Comparison of ENCODE assay signal across 32 cellular contexts in the genomic region with DNA sequence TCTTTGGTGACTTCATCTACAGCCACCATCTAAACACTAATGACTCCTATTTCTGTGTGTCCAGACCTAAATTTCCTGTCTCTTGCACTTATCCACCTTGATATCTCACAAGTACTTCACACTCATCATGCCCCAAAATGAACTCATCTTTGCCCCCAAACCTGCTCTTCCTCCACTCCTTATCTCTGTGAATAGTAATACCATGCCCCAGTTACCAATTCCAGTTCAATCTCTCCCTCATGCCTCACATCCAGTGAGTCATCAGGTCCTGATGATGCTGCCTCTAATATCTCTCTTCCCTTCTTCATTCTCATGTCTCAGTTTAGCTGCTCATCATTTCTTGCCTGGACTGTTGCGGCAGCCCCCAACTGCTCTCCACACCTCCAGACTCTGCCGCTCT. TPM values are rescaled to one million over a fixed set of nuclear protein-coding genes. Genes with fewer than 3 reads are reported as not detected.
"Had no signal": no experiment of that assay in that cellular context is flagged by ENCODE, and none has a peak within 500 bp of the region (broad histone marks: within the 10 kb centered on the region; RNA-seq: fewer than 3 reads in every experiment).

No MANE protein-coding gene starts in this region.

- H3K4me3 Mint-ChIP-seq: activated CD4-positive, alpha-beta memory T cell treated with anti-CD3 and anti-CD28 coated beads, Interleukin-2, amount 10 ng/mL, durations not matched to agents 7 days and 5 days; activated CD4-positive, alpha-beta T cell treated with anti-CD3 and anti-CD28 coated beads, Interleukin-2, amount 10 ng/mL, durations not matched to agents 7 days and 5 days; activated CD8-positive, alpha-beta memory T cell treated with anti-CD3 and anti-CD28 coated beads, Interleukin-2, amount 10 ng/mL, durations not matched to agents 7 days and 5 days; activated CD8-positive, alpha-beta T cell treated with anti-CD3 and anti-CD28 coated beads, Interleukin-2, amount 10 ng/mL, durations not matched to agents 7 days and 5 days; activated naive CD4-positive, alpha-beta T cell treated with anti-CD3 and anti-CD28 coated beads, Interleukin-2, amount 10 ng/mL, durations not matched to agents 7 days and 5 days; activated naive CD4-positive, alpha-beta T cell treated with anti-CD3 and anti-CD28 coated beads, Interleukin-2, amount 50 U/mL, for 24 hours; activated naive CD8-positive, alpha-beta T cell treated with anti-CD3 and anti-CD28 coated beads for 36 hours; activated T-cell treated with anti-CD3 and anti-CD28 coated beads, Interleukin-2, amount 50 U/mL, for 24 hours; T-helper 1 cell treated with Interleukin-12 subunit alpha and Interleukin-12 subunit beta and Interleukin-4 antibody, amounts not matched to agents 30 μg/mL and 1 μg/mL, for 36 hours; T-helper 2 cell treated with Interferon-gamma antibody and Interleukin-4, amounts not matched to agents 5 μg/mL and 100 μg/mL, for 36 hours; WTC11 had no signal

- H3K9me3 ChIP-seq: adrenal gland, body of pancreas, breast epithelium had no signal

- H3K4me1 ChIP-seq: adrenal gland, body of pancreas, breast epithelium had no signal

- H3K4me3 ChIP-seq: adrenal gland, body of pancreas, breast epithelium had no signal

- H3K36me3 ChIP-seq: adrenal gland, brain microvascular endothelial cell, breast epithelium, WERI-Rb-1 had no signal

- DNase-seq: activated CD4-positive, alpha-beta memory T cell treated with anti-CD3 and anti-CD28 coated beads, Interleukin-2, amount 10 ng/mL, durations not matched to agents 7 days and 5 days; activated CD4-positive, alpha-beta T cell treated with anti-CD3 and anti-CD28 coated beads for 1 hour; activated CD4-positive, alpha-beta T cell treated with anti-CD3 and anti-CD28 coated beads for 48 hours; activated CD4-positive, alpha-beta T cell treated with anti-CD3 and anti-CD28 coated beads, Interleukin-2, amount 10 ng/mL, durations not matched to agents 7 days and 5 days; activated CD4-positive, alpha-beta T cell treated with anti-CD3 and anti-CD28 coated beads, Interleukin-2, amount 50 U/mL, for 48 hours; activated CD4-positive, CD25-positive, alpha-beta regulatory T cell; activated CD8-positive, alpha-beta memory T cell treated with anti-CD3 and anti-CD28 coated beads for 24 hours; activated CD8-positive, alpha-beta memory T cell treated with anti-CD3 and anti-CD28 coated beads, Interleukin-2, amount 10 ng/mL, durations not matched to agents 7 days and 5 days; activated CD8-positive, alpha-beta T cell treated with anti-CD3 and anti-CD28 coated beads, Interleukin-2, amount 10 ng/mL, durations not matched to agents 7 days and 5 days; activated effector memory CD4-positive, alpha-beta T cell treated with anti-CD3 and anti-CD28 coated beads, Interleukin-2, amount 50 U/mL, for 16 hours; activated gamma-delta T cell treated with Interleukin-2 at 50 U/mL for 16 hours; activated naive CD4-positive, alpha-beta T cell; activated naive CD4-positive, alpha-beta T cell treated with anti-CD3 and anti-CD28 coated beads, Interleukin-2, amount 10 ng/mL, durations not matched to agents 7 days and 5 days; activated naive CD8-positive, alpha-beta T cell treated with anti-CD3 and anti-CD28 coated beads for 36 hours; activated T-cell treated with anti-CD3 and anti-CD28 coated beads, Interleukin-2, amount 50 U/mL, for 24 hours; adrenal gland; amniotic stem cell; aorta; body of pancreas; brain microvascular endothelial cell; central memory CD4-positive, alpha-beta T cell; SW 1271; T-helper 1 cell; T-helper 2 cell; T-helper 9 cell; WERI-Rb-1 had no signal

- H3K4me1 Mint-ChIP-seq: activated CD4-positive, alpha-beta memory T cell treated with anti-CD3 and anti-CD28 coated beads, Interleukin-2, amount 10 ng/mL, durations not matched to agents 7 days and 5 days; activated CD4-positive, alpha-beta T cell treated with anti-CD3 and anti-CD28 coated beads, Interleukin-2, amount 10 ng/mL, durations not matched to agents 7 days and 5 days; activated CD8-positive, alpha-beta memory T cell treated with anti-CD3 and anti-CD28 coated beads, Interleukin-2, amount 10 ng/mL, durations not matched to agents 7 days and 5 days; activated naive CD4-positive, alpha-beta T cell treated with anti-CD3 and anti-CD28 coated beads, Interleukin-2, amount 10 ng/mL, durations not matched to agents 7 days and 5 days; activated naive CD4-positive, alpha-beta T cell treated with anti-CD3 and anti-CD28 coated beads, Interleukin-2, amount 50 U/mL, for 24 hours; activated naive CD8-positive, alpha-beta T cell treated with anti-CD3 and anti-CD28 coated beads for 36 hours had no signal

- H3K27me3 ChIP-seq: adrenal gland, body of pancreas, breast epithelium had no signal

- H3K27ac ChIP-seq: adrenal gland, body of pancreas, brain microvascular endothelial cell, breast epithelium, WERI-Rb-1 had no signal

- FAIRE-seq: TTC549 had no signal

- H3K27ac Mint-ChIP-seq: activated CD4-positive, alpha-beta memory T cell treated with anti-CD3 and anti-CD28 coated beads, Interleukin-2, amount 10 ng/mL, durations not matched to agents 7 days and 5 days; activated CD4-positive, alpha-beta T cell treated with anti-CD3 and anti-CD28 coated beads, Interleukin-2, amount 10 ng/mL, durations not matched to agents 7 days and 5 days; activated CD8-positive, alpha-beta memory T cell treated with anti-CD3 and anti-CD28 coated beads, Interleukin-2, amount 10 ng/mL, durations not matched to agents 7 days and 5 days; activated CD8-positive, alpha-beta T cell treated with anti-CD3 and anti-CD28 coated beads, Interleukin-2, amount 10 ng/mL, durations not matched to agents 7 days and 5 days; activated naive CD4-positive, alpha-beta T cell treated with anti-CD3 and anti-CD28 coated beads, Interleukin-2, amount 10 ng/mL, durations not matched to agents 7 days and 5 days; activated naive CD4-positive, alpha-beta T cell treated with anti-CD3 and anti-CD28 coated beads, Interleukin-2, amount 50 U/mL, for 24 hours; activated naive CD8-positive, alpha-beta T cell treated with anti-CD3 and anti-CD28 coated beads for 36 hours; activated T-cell treated with anti-CD3 and anti-CD28 coated beads, Interleukin-2, amount 50 U/mL, for 24 hours; T-helper 1 cell treated with Interleukin-12 subunit alpha and Interleukin-12 subunit beta and Interleukin-4 antibody, amounts not matched to agents 30 μg/mL and 1 μg/mL, for 36 hours; T-helper 2 cell treated with Interferon-gamma antibody and Interleukin-4, amounts not matched to agents 5 μg/mL and 100 μg/mL, for 36 hours; WTC11 had no signal

- H3K9me3 Mint-ChIP-seq: activated CD4-positive, alpha-beta memory T cell treated with anti-CD3 and anti-CD28 coated beads, Interleukin-2, amount 10 ng/mL, durations not matched to agents 7 days and 5 days; activated CD4-positive, alpha-beta T cell treated with anti-CD3 and anti-CD28 coated beads, Interleukin-2, amount 10 ng/mL, durations not matched to agents 7 days and 5 days; activated naive CD4-positive, alpha-beta T cell treated with anti-CD3 and anti-CD28 coated beads, Interleukin-2, amount 10 ng/mL, durations not matched to agents 7 days and 5 days; activated naive CD4-positive, alpha-beta T cell treated with anti-CD3 and anti-CD28 coated beads, Interleukin-2, amount 50 U/mL, for 24 hours; activated naive CD8-positive, alpha-beta T cell treated with anti-CD3 and anti-CD28 coated beads for 36 hours; activated T-cell treated with anti-CD3 and anti-CD28 coated beads, Interleukin-2, amount 50 U/mL, for 24 hours; T-helper 1 cell treated with Interleukin-12 subunit alpha and Interleukin-12 subunit beta and Interleukin-4 antibody, amounts not matched to agents 30 μg/mL and 1 μg/mL, for 36 hours; T-helper 2 cell treated with Interferon-gamma antibody and Interleukin-4, amounts not matched to agents 5 μg/mL and 100 μg/mL, for 36 hours; WTC11 had no signal

- ATAC-seq: activated CD8-positive, alpha-beta memory T cell treated with anti-CD3 and anti-CD28 coated beads, Interleukin-2, amount 10 ng/mL, durations not matched to agents 7 days and 5 days; activated CD8-positive, alpha-beta T cell treated with anti-CD3 and anti-CD28 coated beads, Interleukin-2, amount 10 ng/mL, durations not matched to agents 7 days and 5 days; body of pancreas; WTC11 had no signal

- H3K36me3 Mint-ChIP-seq: activated CD8-positive, alpha-beta memory T cell treated with anti-CD3 and anti-CD28 coated beads, Interleukin-2, amount 10 ng/mL, durations not matched to agents 7 days and 5 days; activated naive CD4-positive, alpha-beta T cell treated with anti-CD3 and anti-CD28 coated beads, Interleukin-2, amount 10 ng/mL, durations not matched to agents 7 days and 5 days; activated naive CD4-positive, alpha-beta T cell treated with anti-CD3 and anti-CD28 coated beads, Interleukin-2, amount 50 U/mL, for 24 hours; activated naive CD8-positive, alpha-beta T cell treated with anti-CD3 and anti-CD28 coated beads for 36 hours; WTC11 had no signal

- H3K27me3 Mint-ChIP-seq: activated naive CD4-positive, alpha-beta T cell treated with anti-CD3 and anti-CD28 coated beads, Interleukin-2, amount 50 U/mL, for 24 hours; activated naive CD8-positive, alpha-beta T cell treated with anti-CD3 and anti-CD28 coated beads for 36 hours had no signal

RNA-seq across cellular contexts. Expression of gene PHF24, which starts 16.6 kb away (rescaled TPM):
- total RNA-seq: activated CD4-positive, alpha-beta memory T cell treated with anti-CD3 and anti-CD28 coated beads, Interleukin-2, amount 10 ng/mL, durations not matched to agents 7 days and 5 days; activated CD4-positive, alpha-beta T cell treated with anti-CD3 and anti-CD28 coated beads, Interleukin-2, amount 10 ng/mL, durations not matched to agents 7 days and 5 days; activated CD8-positive, alpha-beta memory T cell treated with anti-CD3 and anti-CD28 coated beads, Interleukin-2, amount 10 ng/mL, durations not matched to agents 7 days and 5 days; activated CD8-positive, alpha-beta T cell treated with anti-CD3 and anti-CD28 coated beads, Interleukin-2, amount 10 ng/mL, durations not matched to agents 7 days and 5 days had no signal
- polyA plus RNA-seq: aorta had no signal
